ENCODE assay signal across 22 cellular contexts in genomic region chr3:45753095-45753494, GRCh38. TPM values are rescaled to one million over a fixed set of nuclear protein-coding genes. Genes with fewer than 3 reads are reported as not detected.
"Had no signal": no experiment of that assay in that cellular context is flagged by ENCODE, and none has a peak within 500 bp of the region (broad histone marks: within the 10 kb centered on the region; RNA-seq: fewer than 3 reads in every experiment).

No MANE protein-coding gene starts in this region.

- H3K36me3 Mint-ChIP-seq: natural killer cell treated with Interleukin-12 subunit alpha and Interleukin-12 subunit beta and Interleukin-15 and Interleukin-18, amount 100 ng/mL, for 72 hours had no signal

- ATAC-seq: heart left ventricle; left lobe of liver; mucosa of descending colon; pancreas; right cardiac atrium; stimulated activated memory B cell treated with anti-CD40 and anti-IgM and Interleukin-4, amounts not matched to agents 10 μg/mL and 1 μg/mL and 100 μg/mL, for 72 hours; upper lobe of right lung had no signal

- DNase-seq: cortex of kidney; dorsolateral prefrontal cortex; effector CD8-positive, alpha-beta T cell; heart left ventricle; hippocampal formation; kidney glomerular epithelial cell; mucosa of descending colon; occipital lobe; pancreas; right cardiac atrium; stimulated activated CD4-positive, alpha-beta T cell treated with anti-CD3 and anti-CD28 coated beads, Interleukin-4, amount 100 ng/mL, for 1 hour; stimulated activated CD8-positive, alpha-beta memory T cell treated with anti-CD3 and anti-CD28 coated beads, Interleukin-4, amount 100 ng/mL, for 48 hours; tibial artery; upper lobe of right lung had no signal

- FAIRE-seq: frontal cortex, pancreas had no signal

- H3K4me3 ChIP-seq: dorsolateral prefrontal cortex, heart left ventricle, mucosa of descending colon, pancreas, tibial artery, upper lobe of right lung, vagina had no signal

- H3K36me3 ChIP-seq: pancreas, vagina had no signal

- H3K9me3 Mint-ChIP-seq: natural killer cell treated with Interleukin-12 subunit alpha and Interleukin-12 subunit beta and Interleukin-15 and Interleukin-18, amount 100 ng/mL, for 72 hours; stimulated activated naive CD8-positive, alpha-beta T cell treated with anti-CD3 and anti-CD28 coated beads, Interleukin-15, Interleukin-2, amounts not matched to agents 100 ng/mL and 50 ng/mL, for 24 hours had no signal

- H3K4me1 Mint-ChIP-seq: stimulated activated memory B cell treated with anti-CD40 and anti-IgM and Interleukin-4, amounts not matched to agents 10 μg/mL and 1 μg/mL and 100 μg/mL, for 72 hours had no signal

- H3K27ac ChIP-seq: dorsolateral prefrontal cortex, heart left ventricle, pancreas, tibial artery, upper lobe of right lung, vagina had no signal

- H3K27me3 Mint-ChIP-seq: natural killer cell treated with Interleukin-12 subunit alpha and Interleukin-12 subunit beta and Interleukin-15 and Interleukin-18, amount 100 ng/mL, for 72 hours; progenitor cell of endocrine pancreas; stimulated activated memory B cell treated with anti-CD40 and anti-IgM and Interleukin-4, amounts not matched to agents 10 μg/mL and 1 μg/mL and 100 μg/mL, for 72 hours; stimulated activated naive CD8-positive, alpha-beta T cell treated with anti-CD3 and anti-CD28 coated beads, Interleukin-15, Interleukin-2, amounts not matched to agents 100 ng/mL and 50 ng/mL, for 24 hours had no signal

- H3K4me1 ChIP-seq: heart left ventricle, pancreas, tibial artery, upper lobe of right lung, vagina had no signal

- H3K27me3 ChIP-seq: dorsolateral prefrontal cortex, heart left ventricle, pancreas, tibial artery, upper lobe of right lung, vagina had no signal

- H3K9me3 ChIP-seq: heart left ventricle, mucosa of descending colon, pancreas, tibial artery, upper lobe of right lung, vagina had no signal

- H3K4me3 Mint-ChIP-seq: natural killer cell treated with Interleukin-12 subunit alpha and Interleukin-12 subunit beta and Interleukin-15 and Interleukin-18, amount 100 ng/mL, for 72 hours; stimulated activated memory B cell treated with anti-CD40 and anti-IgM and Interleukin-4, amounts not matched to agents 10 μg/mL and 1 μg/mL and 100 μg/mL, for 72 hours; stimulated activated naive CD8-positive, alpha-beta T cell treated with anti-CD3 and anti-CD28 coated beads, Interleukin-15, Interleukin-2, amounts not matched to agents 100 ng/mL and 50 ng/mL, for 24 hours had no signal

- H3K27ac Mint-ChIP-seq: natural killer cell treated with Interleukin-12 subunit alpha and Interleukin-12 subunit beta and Interleukin-15 and Interleukin-18, amount 100 ng/mL, for 72 hours; progenitor cell of endocrine pancreas; stimulated activated memory B cell treated with anti-CD40 and anti-IgM and Interleukin-4, amounts not matched to agents 10 μg/mL and 1 μg/mL and 100 μg/mL, for 72 hours; stimulated activated naive CD8-positive, alpha-beta T cell treated with anti-CD3 and anti-CD28 coated beads, Interleukin-15, Interleukin-2, amounts not matched to agents 100 ng/mL and 50 ng/mL, for 24 hours had no signal

RNA-seq across cellular contexts. Expression of gene SLC6A20, which starts 43.2 kb away (rescaled TPM):
- total RNA-seq: glomerular endothelial cell; natural killer cell treated with Interleukin-12 subunit alpha and Interleukin-12 subunit beta and Interleukin-15 and Interleukin-18, amount 100 ng/mL, for 72 hours; progenitor cell of endocrine pancreas; right cardiac atrium had no signal
- polyA plus RNA-seq: right cardiac atrium had no signal
